In genomic region chr2:101109451-101110140, GRCh38 we compare ENCODE assay signal across 11 cellular contexts. TPM values are rescaled to one million over a fixed set of nuclear protein-coding genes. Genes with fewer than 3 reads are reported as not detected.
DNase-seq lines count a peak whose midpoint lies in the region; ATAC-seq and TF ChIP-seq lines count a peak whose summit lies in the region.
"Had no signal": no experiment of that assay in that cellular context is flagged by ENCODE, and none has a peak within 500 bp of the region (broad histone marks: within the 10 kb centered on the region; RNA-seq: fewer than 3 reads in every experiment).

No MANE protein-coding gene starts in this region.

- no peaks in the 10 kb centered on the region for H4K20me1 ChIP-seq in IMR-90 (ENCODE audit: insufficient read depth, low read length)

- no peak overlapping the region for H2AFZ ChIP-seq in IMR-90 (replicated peaks; ENCODE audit: low read length, poor library complexity)

- H4K5ac ChIP-seq in IMR-90 (ENCODE audit: low read depth, low read length), result no peak overlapping the region

- H3K27ac ChIP-seq in IMR-90 (ENCODE audit: insufficient read depth, low read length), result no peak overlapping the region
- H3K27ac ChIP-seq in VCaP, result peak overlapping the region; percentile 97
- H3K27ac ChIP-seq in left ventricle myocardium inferior (replicated peaks), result peak overlapping the region; percentile 93
- H3K27ac ChIP-seq: ovary had no signal

- H3K4ac ChIP-seq in IMR-90 (ENCODE audit: low read depth, low read length), result no peak overlapping the region

- H3K36me3 ChIP-seq in IMR-90 (ENCODE audit: control insufficient read depth, insufficient read depth, low read length), result no peaks in the 10 kb centered on the region
- H3K36me3 ChIP-seq in left ventricle myocardium inferior, result no peaks in the 10 kb centered on the region
- no peaks in the 10 kb centered on the region for H3K36me3 ChIP-seq in skeletal muscle satellite cell (ENCODE audit: insufficient read depth, low read length)
- H3K36me3 ChIP-seq: ovary, tibial nerve had no signal

- H3K4me1 ChIP-seq in IMR-90 (ENCODE audit: control insufficient read depth, insufficient read depth, low read length) (peaks cover 8% of the 10 kb centered on the region), left ventricle myocardium inferior (peaks cover 99% of the 10 kb centered on the region), skeletal muscle satellite cell (ENCODE audit: control insufficient read depth, insufficient read depth, low read length) (peaks cover 68% of the 10 kb centered on the region)

- no peak overlapping the region for H2BK5ac ChIP-seq in IMR-90 (ENCODE audit: low read depth, low read length, poor library complexity, severe bottlenecking)

- H2BK20ac ChIP-seq in IMR-90 (ENCODE audit: low read depth, low read length), result no peak overlapping the region

- peaks cover 6% of the 10 kb centered on the region for H3K9me1 ChIP-seq in IMR-90 (ENCODE audit: insufficient read depth, low read length)

- TF ChIP-seq POLR2A in IMR-90 (IDR thresholded peaks at IDR 0.05; ENCODE audit: low read depth, low read length), result no peak

- H4K91ac ChIP-seq in IMR-90 (ENCODE audit: insufficient read depth, low read depth, low read length), result no peak overlapping the region

- no peak for TF ChIP-seq RAD21 in IMR-90 (IDR thresholded peaks at IDR 0.05; ENCODE audit: low read length)

- H2BK15ac ChIP-seq in IMR-90 (ENCODE audit: low read depth, low read length), result no peak overlapping the region

- H3K23ac ChIP-seq in IMR-90 (ENCODE audit: low read depth, low read length), result no peak overlapping the region

- 45% methylated on average over 4 of the region's 14 CpGs; no CpG with 5 or more reads in 1 of the 2 experiments for WGBS in IMR-90 (ENCODE audit: extremely low coverage in 2 of 2, insufficient read length in 1 of 2), 2 experiments

- intact Hi-C loops in IMR-90 (cut with micrococcal nuclease), result no loop called here
- intact Hi-C loops in left ventricle myocardium inferior (cut with micrococcal nuclease), result no loop called here
- intact Hi-C loops in sciatic nerve (cut with DNase I), result no loop called here

- no peak overlapping the region for H3K9ac ChIP-seq in IMR-90 (ENCODE audit: low read depth, low read length)
- H3K9ac ChIP-seq in skeletal muscle satellite cell (ENCODE audit: low read depth, low read length), result no peak overlapping the region

- peaks cover 0 to 60% of the 10 kb centered on the region in 2 experiments; a peak in 3 of 4 replicates for H3K79me1 ChIP-seq in IMR-90 (ENCODE audit: low read depth in 1 of 2, low read length in 2 of 2)

- H2BK120ac ChIP-seq in IMR-90 (ENCODE audit: low read depth, low read length), result no peak overlapping the region

- H4K8ac ChIP-seq in IMR-90 (ENCODE audit: low read depth in 2 of 2, low read length in 2 of 2), result no peak overlapping the region

- no peak overlapping the region for H3K4me2 ChIP-seq in IMR-90 (ENCODE audit: low read depth, low read length)
- peak overlapping the region; percentile 21 for H3K4me2 ChIP-seq in skeletal muscle satellite cell (ENCODE audit: low read length)

- ATAC-seq in IMR-90 (ENCODE audit: low read depth), result no peak
- ATAC-seq in GM18861 (IDR thresholded peaks at IDR 0.05; ENCODE audit: unreplicated experiment), result no peak
- no peak for ATAC-seq in sciatic nerve
- ATAC-seq in HG02610 (IDR thresholded peaks at IDR 0.05; ENCODE audit: unreplicated experiment), result no peak

- TF ChIP-seq CTCF in IMR-90 (conservative IDR thresholded peaks at IDR 0.05; ENCODE audit: low read depth, low read length) (no peak), VCaP (conservative IDR thresholded peaks at IDR 0.05) (no peak), left ventricle myocardium inferior (IDR thresholded peaks at IDR 0.05; ENCODE audit: borderline replicate concordance) (peak; percentile 12)

- POLR2A ChIA-PET in IMR-90 (lab: Charles Lee; ENCODE audit: unreplicated experiment), result no interaction called here

- 0 out of 2 replicates have a peak overlapping the region, but pooled peaks have one; percentile 52 for H3K14ac ChIP-seq in IMR-90 (replicated peaks; ENCODE audit: low read depth, low read length)

- CTCF ChIA-PET in IMR-90 (lab: Yijun Ruan, JAX), result no interaction called here

- DNase-seq in IMR-90 (no peak), left ventricle myocardium inferior (peak; percentile 45), sciatic nerve (ENCODE audit: low spot score) (no peak)
- DNase-seq: kidney, NCI-H1417 treated with DMSO at 0.1 percent for 48 hours, ovary had no signal

- no peak overlapping the region for H3K18ac ChIP-seq in IMR-90 (ENCODE audit: low read depth, low read length)

- H3K56ac ChIP-seq in IMR-90 (ENCODE audit: extremely low read depth, insufficient read depth, low read length), result no peak overlapping the region

- H3K27me3 ChIP-seq in IMR-90 (ENCODE audit: control insufficient read depth, insufficient read depth, low read length) (no peaks in the 10 kb centered on the region; the same call in 1 of the 2 replicates), left ventricle myocardium inferior (ENCODE audit: low read depth) (no peaks in the 10 kb centered on the region), skeletal muscle satellite cell (ENCODE audit: control insufficient read depth, insufficient read depth, low read length) (no peaks in the 10 kb centered on the region)
- H3K27me3 ChIP-seq: ovary, tibial nerve had no signal

- H3K9me3 ChIP-seq in IMR-90 (ENCODE audit: control insufficient read depth, insufficient read depth, low read length) (no peaks in the 10 kb centered on the region), left ventricle myocardium inferior (replicated peaks) (no peaks in the 10 kb centered on the region), skeletal muscle satellite cell (replicated peaks; ENCODE audit: low read length) (no peaks in the 10 kb centered on the region)
- H3K9me3 ChIP-seq: ovary, tibial nerve had no signal

- in situ Hi-C loops in IMR-90 (cut with MboI; ENCODE audit: low sequenced_read_pairs), result no loop called here

- dilution Hi-C loops in IMR-90 (cut with HindIII; ENCODE audit: low sequenced_read_pairs, unreplicated experiment), result no loop called here

- BruUV-seq in IMR-90 (replicated peaks; lab: Mats Ljungman, UMichigan), result no TSS peak

- H3K4me3 ChIP-seq in IMR-90 (ENCODE audit: insufficient read depth, low read depth, low read length), result no peak overlapping the region
- H3K4me3 ChIP-seq in left ventricle myocardium inferior, result peak overlapping the region; percentile 54
- no peak overlapping the region for H3K4me3 ChIP-seq in skeletal muscle satellite cell (ENCODE audit: low read length)
- H3K4me3 ChIP-seq: ovary, tibial nerve had no signal

- H2AK5ac ChIP-seq in IMR-90 (ENCODE audit: low read depth, low read length), result no peak overlapping the region

- H2AK9ac ChIP-seq in IMR-90 (replicated peaks; ENCODE audit: low read depth, low read length, poor library complexity), result no peak overlapping the region

TF ChIP-seq in IMR-90, 13 proteins besides CTCF, POLR2A, EP300 and RAD21:
- no peak for TF ChIP-seq MAZ (IDR thresholded peaks at IDR 0.05; ENCODE audit: borderline replicate concordance, low read depth, low read length)
- TF ChIP-seq USF2 (IDR thresholded peaks at IDR 0.05; ENCODE audit: low read depth, low read length), result no peak
- TF ChIP-seq NFE2L2 (IDR thresholded peaks at IDR 0.05; ENCODE audit: low read depth, low read length), result no peak
- no peak for TF ChIP-seq CEBPB (IDR thresholded peaks at IDR 0.05; ENCODE audit: low read depth, low read length)
TF ChIP-seq in IMR-90: peak in this region for 0.

RNA-seq across cellular contexts. Expression of gene TBC1D8, which starts 41.6 kb away (rescaled TPM):
- total RNA-seq in IMR-90 (2012; rRNA removed) (0.83 and 1.3 TPM in 2 replicates), left ventricle myocardium inferior (45.0 TPM), sciatic nerve (20.1 TPM)
- 0.98 and 1.5 TPM in 2 replicates for polyA plus RNA-seq in IMR-90 (2012; rRNA removed)
- 0.22 and 0.66 TPM in 2 replicates for polyA plus RNA-seq in IMR-90 (2012; cell fraction: cytosol; rRNA removed)
- polyA plus RNA-seq in IMR-90 (2012; cell fraction: nucleus; rRNA removed; ENCODE audit: low replicate concordance), result 4.4 and 6.5 TPM in 2 replicates
- 27.9 and 28.2 TPM in 2 replicates for total RNA-seq in skeletal muscle satellite cell (2012; rRNA removed)
